ENCODE assay signal across 16 cellular contexts in the genomic region with DNA sequence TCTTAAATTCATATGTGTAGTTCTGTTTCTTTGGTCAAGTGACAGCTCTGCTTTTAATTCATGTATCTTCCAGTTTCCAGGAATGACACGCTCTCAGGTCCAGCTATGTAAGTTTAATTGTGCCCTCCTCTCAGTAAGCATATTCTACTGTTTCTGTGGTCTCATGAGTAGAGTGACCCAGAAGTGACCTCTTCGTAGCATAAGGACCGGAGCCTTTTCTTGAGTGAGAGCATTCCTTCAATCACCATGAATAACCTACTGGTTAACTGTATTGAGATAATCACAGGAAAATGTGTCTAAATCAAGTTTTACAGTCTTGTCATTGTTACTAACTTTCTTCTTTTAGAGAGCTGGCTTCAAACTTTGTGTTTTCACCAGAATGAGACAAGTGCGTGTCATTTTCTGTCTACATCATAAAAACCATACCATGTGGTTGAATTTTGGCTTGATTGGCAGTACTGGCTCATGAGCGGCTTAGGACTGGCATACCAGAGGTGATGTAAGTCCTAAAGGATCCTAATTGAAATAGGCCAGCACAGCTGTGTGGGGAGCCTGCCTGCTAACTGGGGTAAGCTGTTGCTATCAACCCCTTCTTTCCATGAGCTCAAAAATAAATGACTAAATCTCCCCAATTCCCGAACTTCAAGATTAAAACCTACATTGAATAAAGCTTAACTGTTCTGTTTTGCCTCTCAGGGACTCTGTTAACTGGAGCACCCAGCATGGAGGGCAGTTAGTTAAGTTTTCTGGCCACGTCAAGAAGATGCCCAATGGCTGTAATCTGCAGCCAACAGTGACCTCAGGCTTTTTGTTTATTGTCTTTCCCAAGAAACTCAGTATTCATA. TPM values are rescaled to one million over a fixed set of nuclear protein-coding genes. Genes with fewer than 3 reads are reported as not detected.
DNase-seq lines count a peak whose midpoint lies in the region; ATAC-seq and TF ChIP-seq lines count a peak whose summit lies in the region.
"Had no signal": no experiment of that assay in that cellular context is flagged by ENCODE, and none has a peak within 500 bp of the region (broad histone marks: within the 10 kb centered on the region; RNA-seq: fewer than 3 reads in every experiment).

No MANE protein-coding gene starts in this region.

- H3K4me1 ChIP-seq in PC-3 (ENCODE audit: insufficient read depth, low read length), result peaks cover 75% of the 10 kb centered on the region
- H3K4me1 ChIP-seq in osteoblast (ENCODE audit: insufficient read depth, low read length), result peaks cover 73% of the 10 kb centered on the region

- peak overlapping the region; percentile 80 for H3K9ac ChIP-seq in PC-3 (ENCODE audit: low read length)
- H3K9ac ChIP-seq: BLaER1 treated with 17β-estradiol and CSF1 and Interleukin-3, amounts not matched to agents 10 nM and 100 nM had no signal

- H3K36me3 ChIP-seq in PC-3 (ENCODE audit: low read depth, low read length) (no peaks in the 10 kb centered on the region), osteoblast (ENCODE audit: insufficient read depth, low read length) (peaks cover 23% of the 10 kb centered on the region)
- H3K36me3 ChIP-seq: BLaER1 treated with 17β-estradiol and CSF1 and Interleukin-3, amounts not matched to agents 10 nM and 100 nM had no signal

- no peaks in the 10 kb centered on the region for H3K36me3 Mint-ChIP-seq in naive thymus-derived CD8-positive, alpha-beta T cell
- H3K36me3 Mint-ChIP-seq: natural killer cell had no signal

- H3K79me2 ChIP-seq in PC-3 (ENCODE audit: low read length) (no peaks in the 10 kb centered on the region), osteoblast (ENCODE audit: insufficient read depth, low read length) (peaks cover 79% of the 10 kb centered on the region)

- POLR2A ChIA-PET in PC-3 (lab: Charles Lee; ENCODE audit: unreplicated experiment), result interaction anchor here (0.6 kb wide), 3 partner anchors 21 to 657 kb away, joined by 3 to 7 read pairs (median 4); no protein-coding TSS in a partner anchor
- POLR2A ChIA-PET in naive thymus-derived CD8-positive, alpha-beta T cell (lab: Charles Lee), result no interaction called here

- H3K9me2 ChIP-seq in PC-3 (replicated peaks; ENCODE audit: low read length), result no peaks in the 10 kb centered on the region

- no peaks in the 10 kb centered on the region for H3K9me3 ChIP-seq in PC-3 (ENCODE audit: low read length)
- H3K9me3 ChIP-seq in osteoblast (ENCODE audit: low read depth, low read length), result no peaks in the 10 kb centered on the region
- H3K9me3 ChIP-seq: BLaER1 treated with 17β-estradiol and CSF1 and Interleukin-3, amounts not matched to agents 10 nM and 100 nM had no signal

- H3K9me3 Mint-ChIP-seq in naive thymus-derived CD8-positive, alpha-beta T cell, result peaks cover 0 to 4% (median 0%) of the 10 kb centered on the region in 9 donors
- H3K9me3 Mint-ChIP-seq: activated CD4-positive, alpha-beta T cell treated with anti-CD3 and anti-CD28 coated beads, Interleukin-2, amount 10 ng/mL, durations not matched to agents 7 days and 5 days had no signal

- no peaks in the 10 kb centered on the region for H4K20me1 ChIP-seq in PC-3 (ENCODE audit: low read length)
- H4K20me1 ChIP-seq in osteoblast (ENCODE audit: insufficient read depth, low read length), result no peaks in the 10 kb centered on the region
- H4K20me1 ChIP-seq: BLaER1 treated with 17β-estradiol and CSF1 and Interleukin-3, amounts not matched to agents 10 nM and 100 nM had no signal

- H3K27me3 Mint-ChIP-seq in naive thymus-derived CD8-positive, alpha-beta T cell, result peaks cover 9 to 62% (median 19%) of the 10 kb centered on the region in 5 donors

- H3K27ac Mint-ChIP-seq in naive thymus-derived CD8-positive, alpha-beta T cell, result no peak overlapping the region
- H3K27ac Mint-ChIP-seq: activated CD4-positive, alpha-beta T cell treated with anti-CD3 and anti-CD28 coated beads, Interleukin-2, amount 10 ng/mL, durations not matched to agents 7 days and 5 days; natural killer cell had no signal

- ATAC-seq in PC-3 (peak; percentile 71), GM21723 (IDR thresholded peaks at IDR 0.05; ENCODE audit: unreplicated experiment) (no peak), GM21619 (IDR thresholded peaks at IDR 0.05; ENCODE audit: unreplicated experiment) (no peak)
- ATAC-seq in naive thymus-derived CD8-positive, alpha-beta T cell, result no peak
- ATAC-seq: natural killer cell had no signal

- TF ChIP-seq CTCF in AG09319 (IDR thresholded peaks at IDR 0.05; ENCODE audit: low read depth, low read length) (no peak), PC-3 (conservative IDR thresholded peaks at IDR 0.05; ENCODE audit: low read depth, low read length) (no peak), fibroblast of mammary gland (conservative IDR thresholded peaks at IDR 0.05; ENCODE audit: control insufficient read depth, insufficient read depth, low read depth, low read length) (no peak), osteoblast (IDR thresholded peaks at IDR 0.05; ENCODE audit: extremely low read depth, low read depth, low read length) (no peak)

- H3K4me3 Mint-ChIP-seq in naive thymus-derived CD8-positive, alpha-beta T cell, result no peak overlapping the region
- H3K4me3 Mint-ChIP-seq: activated CD4-positive, alpha-beta T cell treated with anti-CD3 and anti-CD28 coated beads, Interleukin-2, amount 10 ng/mL, durations not matched to agents 7 days and 5 days; natural killer cell had no signal

- CTCF ChIA-PET in PC-3 (lab: Charles Lee), result interaction anchor here (1.2 to 2.1 kb wide), 2 partner anchors 36 to 345 kb away, joined by 3 to 5 read pairs; no protein-coding TSS in a partner anchor

- peaks cover 16% of the 10 kb centered on the region for H3F3A ChIP-seq in PC-3 (ENCODE audit: low read length, unreplicated experiment)

- peak; percentile 49 for DNase-seq in AG09319 (ENCODE audit: extremely low read depth, low read depth)
- DNase-seq in PC-3, result peak; percentile 90
- peak; percentile 92 for DNase-seq in fibroblast of mammary gland (ENCODE audit: low read depth)
- no peak for DNase-seq in osteoblast (ENCODE audit: insufficient read length, low spot score, missing footprints)
- no peak for DNase-seq in stimulated activated CD4-positive, alpha-beta T cell treated with anti-CD3 and anti-CD28 coated beads, Interleukin-2, amount 100 ng/mL, for 48 hours
- no peak for DNase-seq in naive thymus-derived CD8-positive, alpha-beta T cell
- DNase-seq: activated CD4-positive, alpha-beta T cell treated with anti-CD3 and anti-CD28 coated beads, Interleukin-2, amount 10 ng/mL, durations not matched to agents 7 days and 5 days; activated effector memory CD4-positive, alpha-beta T cell treated with anti-CD3 and anti-CD28 coated beads, Interleukin-2, amount 50 U/mL, for 16 hours; foreskin melanocyte; kidney; MM.1S; natural killer cell; T-helper 2 cell had no signal

- peak overlapping the region; percentile 98 for H3K27ac ChIP-seq in PC-3 (ENCODE audit: low read length)
- H3K27ac ChIP-seq in osteoblast (ENCODE audit: low read depth, low read length), result peak overlapping the region; percentile 99
- H3K27ac ChIP-seq: BLaER1 treated with 17β-estradiol and CSF1 and Interleukin-3, amounts not matched to agents 10 nM and 100 nM had no signal

- H3K27me3 ChIP-seq in PC-3 (ENCODE audit: low read length) (no peaks in the 10 kb centered on the region), osteoblast (ENCODE audit: insufficient read depth, low read length) (no peaks in the 10 kb centered on the region)
- H3K27me3 ChIP-seq: BLaER1 treated with 17β-estradiol and CSF1 and Interleukin-3, amounts not matched to agents 10 nM and 100 nM had no signal

- BruUV-seq in PC-3 (replicated peaks; lab: Mats Ljungman, UMichigan), result TSS peak; percentile 71

- no peak overlapping the region for H3K4me3 ChIP-seq in PC-3 (ENCODE audit: low read length)
- peak overlapping the region; percentile 89 for H3K4me3 ChIP-seq in fibroblast of mammary gland (ENCODE audit: control insufficient read depth, low read depth, low read length)
- peak overlapping the region; percentile 86 for H3K4me3 ChIP-seq in osteoblast (ENCODE audit: insufficient read depth, low read length)
- H3K4me3 ChIP-seq: BLaER1 treated with 17β-estradiol and CSF1 and Interleukin-3, amounts not matched to agents 10 nM and 100 nM had no signal

- intact Hi-C loops in PC-3 (cut with micrococcal nuclease), result loop anchor here (5.0 kb wide), 2 partner anchors 64 to 86 kb away; no protein-coding TSS in a partner anchor

- H3K4me1 Mint-ChIP-seq in naive thymus-derived CD8-positive, alpha-beta T cell, result peaks cover 0 to 1% (median under 1%) of the 10 kb centered on the region in 4 donors
- H3K4me1 Mint-ChIP-seq: activated CD4-positive, alpha-beta T cell treated with anti-CD3 and anti-CD28 coated beads, Interleukin-2, amount 10 ng/mL, durations not matched to agents 7 days and 5 days; natural killer cell had no signal

- H2AFZ ChIP-seq in PC-3 (ENCODE audit: low read length), result no peak overlapping the region
- H2AFZ ChIP-seq in osteoblast (ENCODE audit: low read length), result no peak overlapping the region

- H3K4me2 ChIP-seq in PC-3 (ENCODE audit: low read length) (peak overlapping the region; percentile 53), osteoblast (ENCODE audit: insufficient read depth, low read length) (peak overlapping the region; percentile 89)
- H3K4me2 ChIP-seq: BLaER1 treated with 17β-estradiol and CSF1 and Interleukin-3, amounts not matched to agents 10 nM and 100 nM had no signal

RNA-seq across cellular contexts. Expression of gene ADAMTSL1, which starts 4.8 kb away (rescaled TPM):
- total RNA-seq in PC-3 (2014; rRNA removed), result 0.26 TPM in 1 of 2 replicates, not detected in the other
- total RNA-seq in osteoblast, result 54.3 and 70.1 TPM in 2 replicates
- not detected for total RNA-seq in naive thymus-derived CD8-positive, alpha-beta T cell
- not detected for polyA plus RNA-seq in naive thymus-derived CD8-positive, alpha-beta T cell
- total RNA-seq: activated CD4-positive, alpha-beta T cell treated with anti-CD3 and anti-CD28 coated beads, Interleukin-2, amount 10 ng/mL, durations not matched to agents 7 days and 5 days; natural killer cell had no signal

Comparison
In these comparisons a context has a peak if more than half of its experiments do, and no peak if none do; other contexts are left out.
1. DNase-seq: peak in AG09319 (single experiment), PC-3 (single experiment) and fibroblast of mammary gland (single experiment); none in osteoblast (single experiment), stimulated activated CD4-positive, alpha-beta T cell treated with anti-CD3 and anti-CD28 coated beads, Interleukin-2, amount 100 ng/mL, for 48 hours (0 of 2) and naive thymus-derived CD8-positive, alpha-beta T cell (0 of 10).
2. RNA of gene ADAMTSL1, which starts 4.8 kb away (total RNA-seq): 54.3 to 70.1 TPM in osteoblast; 0.26 TPM in PC-3 and not detected in naive thymus-derived CD8-positive, alpha-beta T cell; every median in the first group is over 10 times any median in the second.